ENCODE assay signal across 18 cellular contexts in genomic region chr16:1117926-1118325, GRCh38. TPM values are rescaled to one million over a fixed set of nuclear protein-coding genes. Genes with fewer than 3 reads are reported as not detected.
DNase-seq lines count a peak whose midpoint lies in the region; ATAC-seq and TF ChIP-seq lines count a peak whose summit lies in the region.
"Had no signal": no experiment of that assay in that cellular context is flagged by ENCODE, and none has a peak within 500 bp of the region (broad histone marks: within the 10 kb centered on the region; RNA-seq: fewer than 3 reads in every experiment).

No MANE protein-coding gene starts in this region.

- no peak overlapping the region for H4K91ac ChIP-seq in neuronal stem cell (ENCODE audit: low read depth, low read length, poor library complexity)

- H3K36me3 ChIP-seq in BLaER1, result no peaks in the 10 kb centered on the region
- no peaks in the 10 kb centered on the region for H3K36me3 ChIP-seq in WERI-Rb-1
- no peaks in the 10 kb centered on the region for H3K36me3 ChIP-seq in neuronal stem cell (replicated peaks in 1 of 2; ENCODE audit: control insufficient read depth in 2 of 2, insufficient read depth in 2 of 2, low read length in 2 of 2)
- no peaks in the 10 kb centered on the region for H3K36me3 ChIP-seq in ascending aorta
- H3K36me3 ChIP-seq: BE2C; BLaER1 treated with 17β-estradiol and CSF1 and Interleukin-3, amounts not matched to agents 10 nM and 100 nM had no signal

- H3K9ac ChIP-seq in BLaER1 (no peak overlapping the region), neuronal stem cell (ENCODE audit: low read depth, low read length, poor library complexity) (no peak overlapping the region)

- no peak overlapping the region for H2BK12ac ChIP-seq in neuronal stem cell (ENCODE audit: low read length)

- H3K27me3 Mint-ChIP-seq in effector memory CD8-positive, alpha-beta T cell, result peaks cover 0 to 18% of the 10 kb centered on the region in 2 donors
- H3K27me3 Mint-ChIP-seq: CD4-positive, alpha-beta T cell had no signal

- no peak overlapping the region for H4K8ac ChIP-seq in neuronal stem cell (ENCODE audit: low read depth, low read length)

- H4K20me1 ChIP-seq in BLaER1, result peaks cover 31% of the 10 kb centered on the region

- peak overlapping the region; percentile 16 for H3K23ac ChIP-seq in neuronal stem cell (ENCODE audit: low read depth, low read length, poor library complexity)

- H2BK120ac ChIP-seq in neuronal stem cell (ENCODE audit: low read depth, low read length), result no peak overlapping the region

- H3K18ac ChIP-seq in neuronal stem cell (ENCODE audit: low read length), result peak overlapping the region; percentile 11

- H3K79me1 ChIP-seq in neuronal stem cell (ENCODE audit: low read depth, low read length), result no peaks in the 10 kb centered on the region

- no peak overlapping the region for H2AFZ ChIP-seq in neuronal stem cell (ENCODE audit: low read length)

- 0 out of 2 replicates have a peak, but pooled peaks cover 3% of the 10 kb centered on the region for H3K27me3 ChIP-seq in BLaER1
- H3K27me3 ChIP-seq in WERI-Rb-1 (ENCODE audit: insufficient read depth, low read depth, severe bottlenecking), result no peaks in the 10 kb centered on the region
- peaks cover 0 to 44% (median 0%) of the 10 kb centered on the region in 3 experiments for H3K27me3 ChIP-seq in neuronal stem cell (ENCODE audit: control insufficient read depth in 3 of 3, insufficient read depth in 3 of 3, low read depth in 1 of 3, low read length in 3 of 3)
- no peaks in the 10 kb centered on the region for H3K27me3 ChIP-seq in ascending aorta
- H3K27me3 ChIP-seq: BE2C had no signal

- H3K4me1 ChIP-seq in BLaER1 (peaks cover 53% of the 10 kb centered on the region), neuronal stem cell (ENCODE audit: control insufficient read depth in 2 of 2, insufficient read depth in 1 of 2, low read depth in 1 of 2, low read length in 2 of 2) (peaks cover 6 to 19% of the 10 kb centered on the region in 2 donors), ascending aorta (no peaks in the 10 kb centered on the region)
- H3K4me1 ChIP-seq: BE2C, Caco-2 had no signal

- no peak overlapping the region for H3K27ac Mint-ChIP-seq in effector memory CD8-positive, alpha-beta T cell
- H3K27ac Mint-ChIP-seq: CD4-positive, alpha-beta T cell; CD8-positive, alpha-beta T cell had no signal

- H3K4me3 Mint-ChIP-seq in effector memory CD8-positive, alpha-beta T cell, result no peak overlapping the region
- H3K4me3 Mint-ChIP-seq: CD4-positive, alpha-beta T cell; CD8-positive, alpha-beta T cell had no signal

- intact Hi-C loops in ascending aorta (cut with DNase I), result no loop called here

- ATAC-seq in effector memory CD8-positive, alpha-beta T cell (replicated peaks), result no peak
- ATAC-seq: CD8-positive, alpha-beta T cell had no signal

- H3K4me2 ChIP-seq in BLaER1, result peak overlapping the region; percentile 84; the same call in 1 of the 2 replicates
- no peak overlapping the region for H3K4me2 ChIP-seq in neuronal stem cell (ENCODE audit: insufficient read depth, low read length, poor library complexity, severe bottlenecking)

- H2AK5ac ChIP-seq in neuronal stem cell (ENCODE audit: low read depth, low read length), result peak overlapping the region; percentile 86

- peak overlapping the region; percentile 81 for H2BK15ac ChIP-seq in neuronal stem cell (ENCODE audit: low read length)

- no peak overlapping the region for H3K4me3 ChIP-seq in BLaER1
- no peak overlapping the region for H3K4me3 ChIP-seq in WERI-Rb-1 (ENCODE audit: low read depth, low read length)
- H3K4me3 ChIP-seq in neuronal stem cell (ENCODE audit: low read length in 2 of 2), result no peak overlapping the region
- no peak overlapping the region for H3K4me3 ChIP-seq in ascending aorta
- H3K4me3 ChIP-seq: BLaER1 treated with 17β-estradiol and CSF1 and Interleukin-3, amounts not matched to agents 10 nM and 100 nM had no signal

- no peaks in the 10 kb centered on the region for H3K9me3 ChIP-seq in BLaER1
- H3K9me3 ChIP-seq in WERI-Rb-1 (ENCODE audit: severe bottlenecking), result no peaks in the 10 kb centered on the region
- H3K9me3 ChIP-seq in neuronal stem cell (replicated peaks in 1 of 2; ENCODE audit: control insufficient read depth in 2 of 2, insufficient read depth in 1 of 2, low read depth in 1 of 2, low read length in 2 of 2), result no peaks in the 10 kb centered on the region
- H3K9me3 ChIP-seq in ascending aorta, result no peaks in the 10 kb centered on the region
- H3K9me3 ChIP-seq: BE2C; BLaER1 treated with 17β-estradiol and CSF1 and Interleukin-3, amounts not matched to agents 10 nM and 100 nM; Caco-2 had no signal

- no peak overlapping the region for H2BK5ac ChIP-seq in neuronal stem cell (ENCODE audit: low read length)

- DNase-seq in WERI-Rb-1 (no peak), neuronal stem cell (ENCODE audit: low spot score) (no peak), ascending aorta (ENCODE audit: low spot score in 2 of 2) (no peak)
- no peak for DNase-seq in effector memory CD8-positive, alpha-beta T cell
- DNase-seq: 8988T; ACHN; BE2C; Caco-2; Calu3; CD4-positive, alpha-beta T cell; CD8-positive, alpha-beta T cell; DMS79 treated with DMSO at 0.1 percent for 48 hours; GF-D8 had no signal

- TF ChIP-seq CTCF in WERI-Rb-1 (IDR thresholded peaks at IDR 0.05; ENCODE audit: low read depth, low read length) (no peak), ascending aorta (IDR thresholded peaks at IDR 0.05) (no peak)

- H3K27ac ChIP-seq in BLaER1 (no peak overlapping the region), WERI-Rb-1 (peak overlapping the region; percentile 53), neuronal stem cell (replicated peaks; ENCODE audit: low read length) (no peak overlapping the region), ascending aorta (no peak overlapping the region)
- H3K27ac ChIP-seq: BLaER1 treated with 17β-estradiol and CSF1 and Interleukin-3, amounts not matched to agents 10 nM and 100 nM; C4-2B had no signal

- no CpG with 5 or more reads among the region's 19 CpGs for WGBS in neuronal stem cell (ENCODE audit: extremely low coverage in 2 of 2, insufficient read length in 2 of 2, insufficient replicate concordance in 1 of 2), 2 donors

- no peaks in the 10 kb centered on the region for H3K36me3 Mint-ChIP-seq in effector memory CD8-positive, alpha-beta T cell (ENCODE audit: insufficient read depth)
- H3K36me3 Mint-ChIP-seq: CD8-positive, alpha-beta T cell had no signal

- no peaks in the 10 kb centered on the region for H3K9me3 Mint-ChIP-seq in effector memory CD8-positive, alpha-beta T cell
- H3K9me3 Mint-ChIP-seq: CD4-positive, alpha-beta T cell; CD8-positive, alpha-beta T cell had no signal

- H3K4me1 Mint-ChIP-seq in effector memory CD8-positive, alpha-beta T cell (ENCODE audit: low read depth in 2 of 2), result no peaks in the 10 kb centered on the region

- no peak overlapping the region for H3K4ac ChIP-seq in neuronal stem cell (ENCODE audit: low read length)

- no peak overlapping the region for H3K14ac ChIP-seq in neuronal stem cell (ENCODE audit: low read length)

RNA-seq across cellular contexts. Expression of gene C1QTNF8, which starts 21.9 kb away (rescaled TPM):
- not detected for polyA plus RNA-seq in neuronal stem cell (2013, experiment 1 of 2)
- polyA plus RNA-seq in neuronal stem cell (2013, experiment 2 of 2), result not detected
- total RNA-seq in ascending aorta, result not detected
- total RNA-seq: A673; Caco-2; Calu3; CD4-positive, alpha-beta T cell; CD8-positive, alpha-beta T cell had no signal
- polyA plus RNA-seq: AG04450 had no signal

RNA-seq across cellular contexts. Expression of gene CACNA1H, which starts 35.0 kb away (rescaled TPM):
- 21.5 TPM for polyA plus RNA-seq in neuronal stem cell (2013, experiment 1 of 2)
- 21.7 TPM for polyA plus RNA-seq in neuronal stem cell (2013, experiment 2 of 2)
- 57.5 TPM for total RNA-seq in ascending aorta
- total RNA-seq: Calu3 had no signal

RNA-seq across cellular contexts. Expression of gene SSTR5, which starts 45.4 kb away (rescaled TPM):
- not detected for polyA plus RNA-seq in neuronal stem cell (2013, experiment 1 of 2)
- polyA plus RNA-seq in neuronal stem cell (2013, experiment 2 of 2), result not detected
- not detected for total RNA-seq in ascending aorta
- total RNA-seq: A673; Calu3; CD4-positive, alpha-beta T cell; CD8-positive, alpha-beta T cell had no signal
- polyA plus RNA-seq: AG04450 had no signal
